In the genomic region with DNA sequence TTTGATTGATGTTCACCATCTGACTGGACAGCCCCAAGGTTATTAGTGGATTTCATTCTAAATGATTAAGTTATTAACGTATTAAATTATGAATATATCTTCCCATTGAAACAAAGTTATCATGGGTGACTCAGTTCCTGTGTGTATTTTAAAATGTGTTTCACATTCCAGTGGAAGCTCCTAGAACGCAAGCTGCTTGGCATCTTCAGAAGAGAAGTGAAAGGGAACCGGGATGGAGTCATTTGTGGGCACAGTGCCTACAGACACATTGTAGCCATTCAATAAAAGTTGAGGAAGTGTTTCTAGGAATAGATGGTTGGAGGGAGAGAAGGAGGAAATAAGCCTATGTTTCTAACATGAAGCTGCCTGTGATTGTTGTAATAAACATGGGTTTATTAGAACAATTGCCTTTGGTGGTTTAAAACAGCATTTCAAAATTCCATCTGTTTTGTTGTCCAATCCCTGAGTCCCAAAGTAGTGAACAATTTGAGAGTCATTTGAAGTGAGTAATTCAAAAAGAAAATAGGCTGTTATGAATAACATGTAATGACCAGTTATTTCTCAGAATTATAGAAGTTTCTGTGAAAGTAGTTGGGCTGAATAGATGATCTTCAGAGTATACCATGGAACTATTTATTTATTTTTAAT, we compare ENCODE assay signal across 11 cellular contexts.
DNase-seq lines count a peak whose midpoint lies in the region; ATAC-seq and TF ChIP-seq lines count a peak whose summit lies in the region.
"Had no signal": no experiment of that assay in that cellular context is flagged by ENCODE, and none has a peak within 500 bp of the region (broad histone marks: within the 10 kb centered on the region; RNA-seq: fewer than 3 reads in every experiment).

No MANE protein-coding gene starts in this region.

- no peaks in the 10 kb centered on the region for H3K27me3 ChIP-seq in AG04450 (ENCODE audit: control insufficient read depth, insufficient read depth, low read length)
- no peaks in the 10 kb centered on the region for H3K27me3 ChIP-seq in mesenchymal stem cell (ENCODE audit: control insufficient read depth in 1 of 2, insufficient read depth in 1 of 2, low read length in 2 of 2)

- H3K4ac ChIP-seq in mesenchymal stem cell (ENCODE audit: low read depth in 1 of 2, low read length in 2 of 2), result no peak overlapping the region

- no peak overlapping the region for H3K18ac ChIP-seq in mesenchymal stem cell (ENCODE audit: low read depth in 1 of 2, low read length in 2 of 2)

- CTCF ChIA-PET in AG04450 (lab: Charles Lee), result interaction anchor here (0.6 kb wide), 1 partner anchor 12 kb away, joined by 3 read pairs; no protein-coding TSS in a partner anchor

- no peaks in the 10 kb centered on the region for H3K4me1 Mint-ChIP-seq in T-helper 2 cell treated with Interferon-gamma antibody and Interleukin-4, amounts not matched to agents 5 μg/mL and 100 μg/mL, for 36 hours (ENCODE audit: low read depth)
- H3K4me1 Mint-ChIP-seq: activated naive CD8-positive, alpha-beta T cell treated with anti-CD3 and anti-CD28 coated beads, Interleukin-2, amount 50 U/mL, for 24 hours had no signal

- H3K27ac ChIP-seq in AG04450 (ENCODE audit: low read depth, low read length), result no peak overlapping the region
- peak overlapping the region; percentile 85 for H3K27ac ChIP-seq in epithelial cell of prostate
- no peak overlapping the region for H3K27ac ChIP-seq in mesenchymal stem cell (ENCODE audit: low read length, poor library complexity, severe bottlenecking)
- H3K27ac ChIP-seq: KMS-11 had no signal

- TF ChIP-seq CTCF in AG04450 (IDR thresholded peaks at IDR 0.05; ENCODE audit: low read depth, low read length) (no peak), GM13976 (IDR thresholded peaks at IDR 0.05; ENCODE audit: borderline replicate concordance, control extremely low read depth, extremely low read depth, insufficient read depth, missing control alignments) (no peak)

- WGBS in mesenchymal stem cell, result 9% methylated on average over 2 of the region's 3 CpGs

- no peak overlapping the region for H2BK12ac ChIP-seq in mesenchymal stem cell (ENCODE audit: low read length in 2 of 2)

- H3K36me3 Mint-ChIP-seq in T-helper 2 cell treated with Interferon-gamma antibody and Interleukin-4, amounts not matched to agents 5 μg/mL and 100 μg/mL, for 36 hours (ENCODE audit: low read depth), result no peaks in the 10 kb centered on the region

- peaks cover 3 to 13% of the 10 kb centered on the region in 2 experiments for H3K36me3 ChIP-seq in mesenchymal stem cell (ENCODE audit: control insufficient read depth in 1 of 2, insufficient read depth in 2 of 2, low read depth in 1 of 2, low read length in 2 of 2)

- in situ Hi-C loops in GM13976 (cut with MboI; ENCODE audit: low sequenced_read_pairs, unreplicated experiment), result no loop called here

- POLR2A ChIA-PET in AG04450 (lab: Yijun Ruan, JAX), result interaction anchor here (1.0 kb wide), 2 partner anchors 14 to 18 kb away, joined by 3 to 4 read pairs; no protein-coding TSS in a partner anchor

- H3K9me3 ChIP-seq in AG04450 (ENCODE audit: control insufficient read depth, insufficient read depth, low read length) (no peaks in the 10 kb centered on the region), mesenchymal stem cell (ENCODE audit: control insufficient read depth, low read length) (no peaks in the 10 kb centered on the region)

- H3K4me1 ChIP-seq in mesenchymal stem cell (ENCODE audit: control insufficient read depth, insufficient read depth, low read depth, low read length), result peaks cover 4% of the 10 kb centered on the region

- H2AK5ac ChIP-seq in mesenchymal stem cell (ENCODE audit: low read length, severe bottlenecking), result no peak overlapping the region

- no peak overlapping the region for H3K14ac ChIP-seq in mesenchymal stem cell (ENCODE audit: low read length in 2 of 2)

- no peak overlapping the region for H3K4me2 ChIP-seq in mesenchymal stem cell (ENCODE audit: low read length, poor library complexity, severe bottlenecking)
- H3K4me2 ChIP-seq: KMS-11 had no signal

- no peaks in the 10 kb centered on the region for H3K27me3 Mint-ChIP-seq in T-helper 2 cell treated with Interferon-gamma antibody and Interleukin-4, amounts not matched to agents 5 μg/mL and 100 μg/mL, for 36 hours (ENCODE audit: low read depth)
- H3K27me3 Mint-ChIP-seq: activated naive CD8-positive, alpha-beta T cell treated with anti-CD3 and anti-CD28 coated beads, Interleukin-2, amount 50 U/mL, for 24 hours; CD4-positive, alpha-beta memory T cell had no signal

- H3K4me3 Mint-ChIP-seq in T-helper 2 cell treated with Interferon-gamma antibody and Interleukin-4, amounts not matched to agents 5 μg/mL and 100 μg/mL, for 36 hours, result no peak overlapping the region
- H3K4me3 Mint-ChIP-seq: activated naive CD8-positive, alpha-beta T cell treated with anti-CD3 and anti-CD28 coated beads, Interleukin-2, amount 50 U/mL, for 24 hours; CD4-positive, alpha-beta memory T cell had no signal

- no peak overlapping the region for H2BK120ac ChIP-seq in mesenchymal stem cell (ENCODE audit: low read depth, low read length)

- no peak overlapping the region for H2BK5ac ChIP-seq in mesenchymal stem cell (ENCODE audit: low read depth, low read length, poor library complexity, severe bottlenecking)

- H3K23ac ChIP-seq in mesenchymal stem cell (ENCODE audit: low read length in 2 of 2), result no peak overlapping the region

- H3K9ac ChIP-seq in mesenchymal stem cell (ENCODE audit: low read length), result peak overlapping the region; percentile 63
- H3K9ac ChIP-seq: KMS-11 had no signal

- H3K27ac Mint-ChIP-seq in T-helper 2 cell treated with Interferon-gamma antibody and Interleukin-4, amounts not matched to agents 5 μg/mL and 100 μg/mL, for 36 hours, result no peak overlapping the region
- H3K27ac Mint-ChIP-seq: activated naive CD8-positive, alpha-beta T cell treated with anti-CD3 and anti-CD28 coated beads, Interleukin-2, amount 50 U/mL, for 24 hours; CD4-positive, alpha-beta memory T cell had no signal

- H2BK15ac ChIP-seq in mesenchymal stem cell (ENCODE audit: low read depth, poor library complexity, severe bottlenecking), result no peak overlapping the region

- DNase-seq in AG04450 (ENCODE audit: low read depth, low spot score) (peak; percentile 76), NCI-H2029 (lab: John Stamatoyannopoulos, UW) (peak; percentile 66), epithelial cell of prostate (ENCODE audit: low read depth, low spot score) (peak; percentile 73), mesenchymal stem cell (peak; percentile 76), GM13976 (ENCODE audit: low spot score) (no peak)
- DNase-seq in activated effector memory CD4-positive, alpha-beta T cell treated with Interleukin-2 at 50 U/mL for 16 hours, result no peak
- no peak for DNase-seq in T-helper 2 cell treated with Interferon-gamma antibody and Interleukin-4, amounts not matched to agents 5 μg/mL and 100 μg/mL, for 36 hours (ENCODE audit: low spot score)
- DNase-seq: activated naive CD8-positive, alpha-beta T cell treated with anti-CD3 and anti-CD28 coated beads, Interleukin-2, amount 50 U/mL, for 24 hours; CD4-positive, alpha-beta memory T cell had no signal

- ATAC-seq in GM19324 (IDR thresholded peaks at IDR 0.05; ENCODE audit: low FRiP score, unreplicated experiment), result no peak
- ATAC-seq: activated naive CD8-positive, alpha-beta T cell treated with anti-CD3 and anti-CD28 coated beads, Interleukin-2, amount 50 U/mL, for 24 hours had no signal

- H3K9me3 Mint-ChIP-seq in T-helper 2 cell treated with Interferon-gamma antibody and Interleukin-4, amounts not matched to agents 5 μg/mL and 100 μg/mL, for 36 hours, result no peaks in the 10 kb centered on the region
- H3K9me3 Mint-ChIP-seq: activated naive CD8-positive, alpha-beta T cell treated with anti-CD3 and anti-CD28 coated beads, Interleukin-2, amount 50 U/mL, for 24 hours had no signal

- H2AFZ ChIP-seq in mesenchymal stem cell (ENCODE audit: low read depth, low read length), result no peak overlapping the region

- peaks cover 19% of the 10 kb centered on the region for H3K79me1 ChIP-seq in mesenchymal stem cell (replicated peaks; ENCODE audit: low read length, poor library complexity, severe bottlenecking)

- no peak overlapping the region for H4K8ac ChIP-seq in mesenchymal stem cell (ENCODE audit: low read length)

- H3K4me3 ChIP-seq in AG04450 (ENCODE audit: low read depth, low read length) (no peak overlapping the region), mesenchymal stem cell (ENCODE audit: insufficient read depth in 1 of 2, low read depth in 1 of 2, low read length in 2 of 2) (peak overlapping the region in 1 of 2 experiments; percentile 49)

- H4K91ac ChIP-seq in mesenchymal stem cell (ENCODE audit: low read length), result no peak overlapping the region

Comparison
In these comparisons a context has a peak if more than half of its experiments do, and no peak if none do; other contexts are left out.
1. DNase-seq: peak in AG04450 (single experiment), NCI-H2029 (single experiment), epithelial cell of prostate (single experiment) and mesenchymal stem cell (single experiment); none in GM13976 (single experiment), activated effector memory CD4-positive, alpha-beta T cell treated with Interleukin-2 at 50 U/mL for 16 hours (single experiment) and T-helper 2 cell treated with Interferon-gamma antibody and Interleukin-4, amounts not matched to agents 5 μg/mL and 100 μg/mL, for 36 hours (single experiment).